ENCODE assay signal across 8 cellular contexts in genomic region chr18:21600526-21601410, GRCh38. TPM values are rescaled to one million over a fixed set of nuclear protein-coding genes. Genes with fewer than 3 reads are reported as not detected.
DNase-seq lines count a peak whose midpoint lies in the region; ATAC-seq and TF ChIP-seq lines count a peak whose summit lies in the region.

TSS of gene ESCO1 (minus strand) at chr18:21600704. CDS start at chr18:21574843, 25,861 bp downstream.

- DNase-seq in AG09319 (ENCODE audit: extremely low read depth, low read depth): peak; percentile 94
- peak; percentile 98 for DNase-seq in NCI-H2227 treated with DMSO at 0.1 percent for 48 hours (lab: John Stamatoyannopoulos, UW)
- DNase-seq in WTC11 (ENCODE audit: low spot score): peak; percentile 92
- DNase-seq in cardiac fibroblast (ENCODE audit: low read depth in 2 of 2): peak; percentile 99
- peak; percentile 98 to 99 (median 99) for DNase-seq in immature natural killer cell
- peak; percentile 99 for DNase-seq in spleen

- H3K27ac ChIP-seq in spleen: peak within 1 kb of the TSS; percentile 97 to 100 (median 99)

- peak; percentile 91 for ATAC-seq in GM18909 (IDR thresholded peaks at IDR 0.05; ENCODE audit: poor library complexity, unreplicated experiment)
- ATAC-seq in HG03175 (IDR thresholded peaks at IDR 0.05; ENCODE audit: unreplicated experiment): peak; percentile 85
- peak; percentile 85 for ATAC-seq in WTC11

- H3K4me1 Mint-ChIP-seq in WTC11: peaks cover 14% of the 10 kb centered on the region
- H3K4me1 Mint-ChIP-seq in immature natural killer cell: peaks cover 31 to 33% of the 10 kb centered on the region in 2 donors

- TF ChIP-seq CTCF in AG09319 (IDR thresholded peaks at IDR 0.05; ENCODE audit: low read depth, low read length) (peak; percentile 68), WTC11 (IDR thresholded peaks at IDR 0.05) (peak; percentile 98), cardiac fibroblast (IDR thresholded peaks at IDR 0.05; ENCODE audit: low read depth, low read length) (peak; percentile 68), spleen (IDR thresholded peaks at IDR 0.05 in 8 of 11, conservative IDR thresholded peaks at IDR 0.05 in 3 of 11) (peak; percentile 92 to 99 (median 96))

- peaks cover 4% of the 10 kb centered on the region; the same call in 1 of the 2 replicates for H3K9me3 Mint-ChIP-seq in WTC11
- H3K9me3 Mint-ChIP-seq in immature natural killer cell: no peaks in the 10 kb centered on the region

- H3K27me3 Mint-ChIP-seq in WTC11 (ENCODE audit: low read depth) (peaks cover 11% of the 10 kb centered on the region), immature natural killer cell (ENCODE audit: low read depth in 3 of 3) (peaks cover 12 to 26% (median 17%) of the 10 kb centered on the region in 3 donors)

- peak within 1 kb of the TSS; percentile 98 for H3K4me3 Mint-ChIP-seq in WTC11
- peak within 1 kb of the TSS; percentile 92 to 99 (median 96) for H3K4me3 Mint-ChIP-seq in immature natural killer cell

- CTCF ChIA-PET in WTC11 (lab: Charles Lee): interaction anchor here (0.6 to 4.1 kb wide), 58 partner anchors 10 to 627 kb away, joined by 3 to 86 read pairs (median 4); partner anchors contain the start of genes ABHD3, MIB1, ROCK1 and SNRPD1

- H3K27ac Mint-ChIP-seq in WTC11 (peak within 1 kb of the TSS; percentile 100), immature natural killer cell (peak within 1 kb of the TSS; percentile 97 to 99 (median 98))

- intact Hi-C loops in spleen (cut with DNase I; ENCODE audit: low total_unique reads): no loop called here

- no peaks in the 10 kb centered on the region for H3K36me3 ChIP-seq in spleen

- H3K4me1 ChIP-seq in spleen: peaks cover 10 to 71% (median 51%) of the 10 kb centered on the region in 6 donors

- 10 to 20% (median 11%) methylated on average over 34 to 74 of the region's 74 CpGs for WGBS in spleen, 5 donors

- H3K4me3 ChIP-seq in cardiac fibroblast (replicated peaks in 1 of 2; ENCODE audit: low read depth in 2 of 2, low read length in 2 of 2) (peak within 1 kb of the TSS; percentile 98 to 100), spleen (peak within 1 kb of the TSS; percentile 64 to 93 (median 88))

- H3K36me3 Mint-ChIP-seq in WTC11: peaks cover 7% of the 10 kb centered on the region
- H3K36me3 Mint-ChIP-seq in immature natural killer cell: no peaks in the 10 kb centered on the region

- TF ChIP-seq POLR2A in spleen (IDR thresholded peaks at IDR 0.05): peak in 2 of 3 donors; percentile 41 to 81

- no peaks in the 10 kb centered on the region for H3K9me3 ChIP-seq in spleen

- POLR2A ChIA-PET in WTC11 (lab: Charles Lee): interaction anchor here (0.5 to 2.4 kb wide), 10 partner anchors 11 to 489 kb away, joined by 3 to 24 read pairs (median 4); partner anchors contain the start of genes ABHD3, MIB1, ROCK1 and SNRPD1

- H3K27me3 ChIP-seq in spleen (replicated peaks in 1 of 7): no peaks in the 10 kb centered on the region

TF ChIP-seq in WTC11, 78 proteins besides CTCF, POLR2A, EP300 and RAD21 (continues in another document):
- TF ChIP-seq E2F1 (CRISPR knock-in tag; IDR thresholded peaks at IDR 0.05): peak; percentile 84; the same call in 1 of the 2 replicates
- no peak for TF ChIP-seq IRF2 (CRISPR knock-in tag; IDR thresholded peaks at IDR 0.05; ENCODE audit: borderline replicate concordance, low read depth)
- peak; percentile 65 for TF ChIP-seq USF2 (CRISPR knock-in tag; IDR thresholded peaks at IDR 0.05)
- TF ChIP-seq GABPB1 (CRISPR knock-in tag; IDR thresholded peaks at IDR 0.05): peak; percentile 82
- TF ChIP-seq SMAD4 (CRISPR knock-in tag; IDR thresholded peaks at IDR 0.05): no peak
- no peak; the same call in 1 of the 2 replicates for TF ChIP-seq FOXK1 (CRISPR knock-in tag; IDR thresholded peaks at IDR 0.05)
- TF ChIP-seq ZNF232 (CRISPR knock-in tag; IDR thresholded peaks at IDR 0.05): peak; percentile 75
- TF ChIP-seq ZNF425 (CRISPR knock-in tag; conservative IDR thresholded peaks at IDR 0.05): no peak
- TF ChIP-seq ZNF263 (CRISPR knock-in tag; IDR thresholded peaks at IDR 0.05; ENCODE audit: low read depth): no peak
- peak; percentile 97 for TF ChIP-seq MAX (CRISPR knock-in tag; IDR thresholded peaks at IDR 0.05)
- TF ChIP-seq SMAD3 (CRISPR knock-in tag; IDR thresholded peaks at IDR 0.05; ENCODE audit: borderline replicate concordance): 0 out of 2 replicates have a peak, but pooled peaks have one; percentile 22
- TF ChIP-seq ARID4B (CRISPR knock-in tag; IDR thresholded peaks at IDR 0.05; ENCODE audit: borderline replicate concordance): peak; percentile 93; the same call in 1 of the 2 replicates
- TF ChIP-seq MLX (CRISPR knock-in tag; IDR thresholded peaks at IDR 0.05): peak; percentile 67; the same call in 1 of the 2 replicates

RNA-seq across cellular contexts. Expression of gene ESCO1, which starts in this region (rescaled TPM):
- total RNA-seq in WTC11 (2021): 35.2 to 46.5 TPM (median 35.5 TPM) in 3 replicates
- 10 to 100 TPM in 1 of 3 donors, 1 to 10 TPM in 2; 2.5 to 11.6 (median 3.5) TPM for polyA plus RNA-seq in immature natural killer cell
- total RNA-seq in spleen: 10 to 100 TPM; 18.9 to 35.0 (median 21.3) TPM
- polyA plus RNA-seq in spleen: 10 to 100 TPM; 13.5 to 15.2 (median 15.0) TPM

Comparison
In these comparisons a context has a peak if more than half of its experiments do, and no peak if none do; other contexts are left out.
1. Peak in every context shown above with its lines: DNase-seq, ATAC-seq, H3K4me3 ChIP-seq and H3K27ac ChIP-seq.